ENCODE assay signal across 23 cellular contexts in genomic region chr3:197261164-197261509, GRCh38.
"Had no signal": no experiment of that assay in that cellular context is flagged by ENCODE, and none has a peak within 500 bp of the region (broad histone marks: within the 10 kb centered on the region; RNA-seq: fewer than 3 reads in every experiment).

No MANE protein-coding gene starts in this region.

- H3K27me3 ChIP-seq: breast epithelium, colonic mucosa, heart left ventricle, upper lobe of left lung had no signal

- H3K27ac Mint-ChIP-seq: activated naive CD4-positive, alpha-beta T cell treated with anti-CD3 and anti-CD28 coated beads for 36 hours; activated naive CD8-positive, alpha-beta T cell treated with anti-CD3 and anti-CD28 coated beads, Interleukin-2, amount 50 U/mL, for 24 hours; activated T-cell treated with anti-CD3 and anti-CD28 coated beads, Interleukin-2, amount 50 U/mL, for 72 hours; memory B cell; nephron; stimulated activated effector memory CD8-positive, alpha-beta T cell treated with anti-CD3 and anti-CD28 coated beads, Interleukin-12 subunit alpha, Interleukin-12 subunit beta, amount 100 ng/mL, for 72 hours; T-helper 1 cell treated with Interleukin-12 subunit alpha and Interleukin-12 subunit beta and Interleukin-4 antibody, amounts not matched to agents 30 μg/mL and 1 μg/mL, for 36 hours had no signal

- H3K9me3 Mint-ChIP-seq: activated naive CD4-positive, alpha-beta T cell treated with anti-CD3 and anti-CD28 coated beads for 36 hours; activated naive CD8-positive, alpha-beta T cell treated with anti-CD3 and anti-CD28 coated beads, Interleukin-2, amount 50 U/mL, for 24 hours; activated T-cell treated with anti-CD3 and anti-CD28 coated beads, Interleukin-2, amount 50 U/mL, for 72 hours; central memory CD8-positive, alpha-beta T cell; memory B cell; nephron; stimulated activated effector memory CD8-positive, alpha-beta T cell treated with anti-CD3 and anti-CD28 coated beads, Interleukin-12 subunit alpha, Interleukin-12 subunit beta, amount 100 ng/mL, for 72 hours; T-helper 1 cell treated with Interleukin-12 subunit alpha and Interleukin-12 subunit beta and Interleukin-4 antibody, amounts not matched to agents 30 μg/mL and 1 μg/mL, for 36 hours had no signal

- DNase-seq: activated CD4-positive, alpha-beta T cell treated with anti-CD3 and anti-CD28 coated beads for 4 hours; activated CD4-positive, alpha-beta T cell treated with anti-CD3 and anti-CD28 coated beads, Interleukin-2, amount 50 U/mL, for 48 hours; activated CD4-positive, CD25-positive, alpha-beta regulatory T cell; activated effector memory CD4-positive, alpha-beta T cell treated with Interleukin-2 at 50 U/mL for 16 hours; activated naive CD4-positive, alpha-beta T cell treated with anti-CD3 and anti-CD28 coated beads for 36 hours; activated naive CD8-positive, alpha-beta T cell treated with anti-CD3 and anti-CD28 coated beads, Interleukin-2, amount 50 U/mL, for 24 hours; activated T-cell treated with anti-CD3 and anti-CD28 coated beads, Interleukin-2, amount 50 U/mL, for 72 hours; anterior cingulate cortex; colonic mucosa; heart left ventricle; occipital lobe; small intestine; stimulated activated CD4-positive, alpha-beta T cell treated with anti-CD3 and anti-CD28 coated beads, Interleukin-2, amount 100 ng/mL, for 24 hours; T1000; upper lobe of left lung had no signal

- H3K27ac ChIP-seq: breast epithelium, colonic mucosa, heart left ventricle, thoracic aorta, upper lobe of left lung had no signal

- H3K36me3 ChIP-seq: breast epithelium, colonic mucosa had no signal

- H3K4me3 Mint-ChIP-seq: activated naive CD4-positive, alpha-beta T cell treated with anti-CD3 and anti-CD28 coated beads for 36 hours; activated naive CD8-positive, alpha-beta T cell treated with anti-CD3 and anti-CD28 coated beads, Interleukin-2, amount 50 U/mL, for 24 hours; activated T-cell treated with anti-CD3 and anti-CD28 coated beads, Interleukin-2, amount 50 U/mL, for 72 hours; central memory CD8-positive, alpha-beta T cell; memory B cell; nephron; stimulated activated effector memory CD8-positive, alpha-beta T cell treated with anti-CD3 and anti-CD28 coated beads, Interleukin-12 subunit alpha, Interleukin-12 subunit beta, amount 100 ng/mL, for 72 hours; T-helper 1 cell treated with Interleukin-12 subunit alpha and Interleukin-12 subunit beta and Interleukin-4 antibody, amounts not matched to agents 30 μg/mL and 1 μg/mL, for 36 hours had no signal

- H3K4me1 ChIP-seq: breast epithelium, colonic mucosa had no signal

- H3K9me3 ChIP-seq: breast epithelium, colonic mucosa, heart left ventricle, thoracic aorta, upper lobe of left lung had no signal

- ATAC-seq: activated naive CD8-positive, alpha-beta T cell treated with anti-CD3 and anti-CD28 coated beads, Interleukin-2, amount 50 U/mL, for 24 hours; activated T-cell treated with anti-CD3 and anti-CD28 coated beads, Interleukin-2, amount 50 U/mL, for 72 hours; sciatic nerve; stimulated activated effector memory CD8-positive, alpha-beta T cell treated with anti-CD3 and anti-CD28 coated beads, Interleukin-12 subunit alpha, Interleukin-12 subunit beta, amount 100 ng/mL, for 72 hours had no signal

- H3K4me3 ChIP-seq: breast epithelium, colonic mucosa, heart left ventricle, thoracic aorta, upper lobe of left lung had no signal

- H3K27me3 Mint-ChIP-seq: activated naive CD8-positive, alpha-beta T cell treated with anti-CD3 and anti-CD28 coated beads, Interleukin-2, amount 50 U/mL, for 24 hours; central memory CD8-positive, alpha-beta T cell; memory B cell had no signal
